ENCODE assay signal across 2 cellular contexts in genomic region chr2:169895294-169895985, GRCh38.
TF ChIP-seq lines count a peak whose summit lies in the region.

No MANE protein-coding gene starts in this region.

TF ChIP-seq in GM23338, 12 proteins besides CTCF, POLR2A, EP300 and RAD21 (continued from another document):
- TF ChIP-seq ZNF462 (CRISPR knock-in tag; IDR thresholded peaks at IDR 0.05) (no peak), ZNF114 (CRISPR knock-in tag; IDR thresholded peaks at IDR 0.05) (no peak), EZH2phosphoT487 (IDR thresholded peaks at IDR 0.05; ENCODE audit: unreplicated experiment) (no peak), REST (IDR thresholded peaks at IDR 0.05; ENCODE audit: unreplicated experiment) (no peak), POLR2AphosphoS5 (IDR thresholded peaks at IDR 0.05; ENCODE audit: low read depth) (no peak), EZH2 (IDR thresholded peaks at IDR 0.05; ENCODE audit: low read depth, unreplicated experiment) (no peak), ETS1 (IDR thresholded peaks at IDR 0.05) (no peak), NANOG (IDR thresholded peaks at IDR 0.05; ENCODE audit: borderline replicate concordance) (no peak), CREB1 (CRISPR knock-in tag; IDR thresholded peaks at IDR 0.05; ENCODE audit: low read depth) (no peak)

TF ChIP-seq in WTC11, 78 proteins besides CTCF, POLR2A, EP300 and RAD21 (continued from another document):
- no peak for TF ChIP-seq AR (CRISPR knock-in tag; IDR thresholded peaks at IDR 0.05)
- TF ChIP-seq PRDM15 (CRISPR knock-in tag; IDR thresholded peaks at IDR 0.05), result no peak
- no peak for TF ChIP-seq ZNF281 (CRISPR knock-in tag; IDR thresholded peaks at IDR 0.05)
- TF ChIP-seq MYBL2 (CRISPR knock-in tag; IDR thresholded peaks at IDR 0.05), result no peak
- TF ChIP-seq ZNF317 (CRISPR knock-in tag; IDR thresholded peaks at IDR 0.05; ENCODE audit: borderline replicate concordance, low read depth), result no peak
- no peak for TF ChIP-seq GABPB1 (CRISPR knock-in tag; IDR thresholded peaks at IDR 0.05)
- TF ChIP-seq NFATC4 (CRISPR knock-in tag; IDR thresholded peaks at IDR 0.05), result no peak
- no peak for TF ChIP-seq ZNF121 (CRISPR knock-in tag; IDR thresholded peaks at IDR 0.05)
- no peak for TF ChIP-seq ATF2 (CRISPR knock-in tag; IDR thresholded peaks at IDR 0.05; ENCODE audit: borderline replicate concordance, low read depth)
TF ChIP-seq in WTC11: peak in this region for 0.
